In the genomic region with DNA sequence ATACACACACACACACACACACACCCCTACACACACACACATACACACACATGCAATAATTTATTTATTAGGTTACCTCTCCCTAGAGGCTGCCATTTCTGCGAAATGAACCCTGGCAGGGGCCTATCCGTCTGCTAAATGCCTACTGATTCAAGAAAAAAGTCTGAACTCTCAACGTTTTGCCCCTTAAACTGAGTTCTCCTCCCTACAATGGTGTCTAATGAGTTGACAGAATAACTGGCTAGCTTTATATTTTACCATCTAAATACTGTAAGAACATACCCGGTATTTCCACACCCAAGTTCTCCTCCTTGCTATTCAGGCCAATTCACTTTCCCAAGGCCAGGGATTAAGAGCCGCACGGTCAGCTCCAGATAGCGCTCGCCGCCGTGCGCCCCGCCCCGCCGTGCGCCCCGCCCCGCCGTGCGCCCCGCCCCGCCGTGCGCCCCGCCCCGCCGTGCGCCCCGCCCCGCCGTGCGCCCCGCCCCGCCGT, we compare ENCODE assay signal across 8 cellular contexts. TPM values are rescaled to one million over a fixed set of nuclear protein-coding genes. Genes with fewer than 3 reads are reported as not detected.
DNase-seq lines count a peak whose midpoint lies in the region; ATAC-seq and TF ChIP-seq lines count a peak whose summit lies in the region.

No MANE protein-coding gene starts in this region.

- 4 to 6% (median 5%) methylated on average over 11 to 33 of the region's 34 CpGs for WGBS in spleen, 5 donors

- H3K9me3 Mint-ChIP-seq in immature natural killer cell = no peaks in the 10 kb centered on the region

- TF ChIP-seq CTCF in brain microvascular endothelial cell (IDR thresholded peaks at IDR 0.05; ENCODE audit: low read depth, low read length, missing control alignments) = no peak
- no peak for TF ChIP-seq CTCF in spleen (IDR thresholded peaks at IDR 0.05 in 8 of 11, conservative IDR thresholded peaks at IDR 0.05 in 3 of 11)

- peaks cover 24 to 48% (median 38%) of the 10 kb centered on the region in 6 donors for H3K4me1 ChIP-seq in spleen

- DNase-seq in DMS153 treated with DMSO at 0.1 percent for 48 hours (lab: John Stamatoyannopoulos, UW; ENCODE audit: unreplicated experiment) = peak; percentile 8
- peak; percentile 48 for DNase-seq in NOMO-1 treated with dmso at 0.1 percent for 144 hours (lab: John Stamatoyannopoulos, UW; ENCODE audit: unreplicated experiment)
- no peak for DNase-seq in brain microvascular endothelial cell
- DNase-seq in immature natural killer cell = peak in 1 of 3 donors; percentile 47
- peak; percentile 72 for DNase-seq in spleen
- no peak for DNase-seq in DMS114 treated with DMSO at 0.1 percent for 48 hours (lab: John Stamatoyannopoulos, UW; ENCODE audit: unreplicated experiment)

- H3K4me1 Mint-ChIP-seq in immature natural killer cell = peaks cover 42 to 52% of the 10 kb centered on the region in 2 donors

- no peaks in the 10 kb centered on the region for H3K27me3 ChIP-seq in brain microvascular endothelial cell (replicated peaks)
- H3K27me3 ChIP-seq in spleen (replicated peaks in 1 of 7) = no peaks in the 10 kb centered on the region

- H3K36me3 ChIP-seq in brain microvascular endothelial cell (replicated peaks) (no peaks in the 10 kb centered on the region), spleen (peaks cover 0 to 23% (median 6%) of the 10 kb centered on the region in 6 donors)

- ATAC-seq in GM19395 (IDR thresholded peaks at IDR 0.05; ENCODE audit: unreplicated experiment) (peak; percentile 49), HG03280 (IDR thresholded peaks at IDR 0.05; ENCODE audit: unreplicated experiment) (peak; percentile 56)

- H3K4me3 Mint-ChIP-seq in immature natural killer cell = peak overlapping the region; percentile 81 to 86 (median 84)

- peak overlapping the region; percentile 38 for H3K4me3 ChIP-seq in brain microvascular endothelial cell (ENCODE audit: low read depth, low read length)
- H3K4me3 ChIP-seq in spleen = peak overlapping the region in 6 of 8 donors; percentile 25 to 96 (median 26)

- H3K27ac ChIP-seq in brain microvascular endothelial cell (no peak overlapping the region), spleen (peak overlapping the region in 4 of 8 donors; percentile 4 to 97 (median 78))

- peaks cover 10 to 12% (median 10%) of the 10 kb centered on the region in 3 donors for H3K27me3 Mint-ChIP-seq in immature natural killer cell (ENCODE audit: low read depth in 3 of 3)

- no peaks in the 10 kb centered on the region for H3K9me3 ChIP-seq in spleen

- intact Hi-C loops in spleen (cut with DNase I; ENCODE audit: low total_unique reads) = no loop called here

- peak overlapping the region; percentile 52 to 96 (median 81) for H3K27ac Mint-ChIP-seq in immature natural killer cell

- in situ Hi-C loops in brain microvascular endothelial cell (cut with HindIII; ENCODE audit: low pct_ligation_motif_present, low sequenced_read_pairs) = no loop called here

- peaks cover 0 to 8% (median 4%) of the 10 kb centered on the region in 3 donors for H3K36me3 Mint-ChIP-seq in immature natural killer cell

- TF ChIP-seq POLR2A in spleen (IDR thresholded peaks at IDR 0.05) = no peak

RNA-seq across cellular contexts. Expression of gene RNPC3, which starts 0.3 kb away (rescaled TPM):
- polyA plus RNA-seq in immature natural killer cell (10 to 100 TPM; 11.2 to 19.3 (median 11.7) TPM), spleen (10 to 100 TPM in 2 of 3 donors, 1 to 10 TPM in 1; 9.7 to 10.9 (median 10.8) TPM)
- 10 to 100 TPM; 25.9 to 60.6 (median 48.3) TPM for total RNA-seq in spleen

RNA-seq across cellular contexts. Expression of gene AMY2B, which starts 46.2 kb away (rescaled TPM):
- polyA plus RNA-seq in immature natural killer cell = 1 to 10 TPM in 1 of 3 donors, under 1 TPM in 1, not detected in 1; 0.54 to 1.5 TPM
- total RNA-seq in spleen = 10 to 100 TPM; 15.0 to 40.0 (median 27.1) TPM
- 10 to 100 TPM; 22.6 to 47.5 (median 25.3) TPM for polyA plus RNA-seq in spleen

Comparison
In these comparisons a context has a peak if more than half of its experiments do, and no peak if none do; other contexts are left out.
1. DNase-seq: peak in DMS153 treated with DMSO at 0.1 percent for 48 hours (single experiment), NOMO-1 treated with dmso at 0.1 percent for 144 hours (single experiment) and spleen (single experiment); none in brain microvascular endothelial cell (single experiment) and DMS114 treated with DMSO at 0.1 percent for 48 hours (single experiment).
2. RNA of gene AMY2B, which starts 46.2 kb away (polyA plus RNA-seq): 22.6 to 47.5 TPM in spleen; 0.54 to 1.5 TPM in immature natural killer cell; every median in the first group is over 4 times any median in the second.